Comparison of ENCODE assay signal across 32 cellular contexts in the genomic region with DNA sequence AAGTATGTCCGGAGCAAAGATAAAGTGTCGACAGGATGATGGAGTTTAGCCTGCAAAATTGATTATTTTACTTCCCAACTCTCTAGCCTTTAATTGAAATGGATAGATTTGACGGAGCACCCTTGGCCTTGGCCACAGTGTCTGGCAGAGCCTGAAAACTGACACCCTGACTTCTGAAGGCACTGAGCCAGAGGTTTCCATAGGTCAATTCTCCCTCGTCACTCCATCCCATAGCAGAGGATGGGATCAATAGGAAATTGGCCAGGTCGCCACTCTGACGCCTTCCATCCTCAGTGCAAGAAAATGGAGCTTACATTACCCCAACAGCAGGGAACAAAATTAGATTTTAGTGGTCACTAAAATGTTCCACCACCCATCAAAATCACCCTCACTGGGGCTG.
"Had no signal": no experiment of that assay in that cellular context is flagged by ENCODE, and none has a peak within 500 bp of the region (broad histone marks: within the 10 kb centered on the region; RNA-seq: fewer than 3 reads in every experiment).

No MANE protein-coding gene starts in this region.

- H3K4me1 Mint-ChIP-seq: activated B cell treated with CpG ODN at 0.5 μM for 24 hours; activated CD4-positive, alpha-beta memory T cell treated with anti-CD3 and anti-CD28 coated beads, Interleukin-2, amount 10 ng/mL, durations not matched to agents 7 days and 5 days; activated CD4-positive, alpha-beta T cell treated with anti-CD3 and anti-CD28 coated beads for 36 hours; activated CD4-positive, alpha-beta T cell treated with anti-CD3 and anti-CD28 coated beads, Interleukin-2, amount 10 ng/mL, durations not matched to agents 24 days and 14 days; activated CD4-positive, alpha-beta T cell treated with anti-CD3 and anti-CD28 coated beads, Interleukin-2, amount 10 ng/mL, durations not matched to agents 7 days and 5 days; activated CD8-positive, alpha-beta memory T cell treated with anti-CD3 and anti-CD28 coated beads, Interleukin-2, amount 10 ng/mL, durations not matched to agents 7 days and 5 days; T-cell; T-helper 17 cell had no signal

- H3K9me3 Mint-ChIP-seq: activated CD4-positive, alpha-beta T cell treated with anti-CD3 and anti-CD28 coated beads, Interleukin-2, amount 10 ng/mL, durations not matched to agents 24 days and 14 days; activated CD4-positive, alpha-beta T cell treated with anti-CD3 and anti-CD28 coated beads, Interleukin-2, amount 10 ng/mL, durations not matched to agents 7 days and 5 days; activated CD8-positive, alpha-beta T cell treated with anti-CD3 and anti-CD28 coated beads for 36 hours had no signal

- ATAC-seq: activated CD4-positive, alpha-beta T cell treated with anti-CD3 and anti-CD28 coated beads for 36 hours; activated CD4-positive, CD25-positive, alpha-beta regulatory T cell treated with anti-CD3 and anti-CD28 coated beads, Interleukin-2, amount 50 U/mL, for 24 hours; activated CD8-positive, alpha-beta memory T cell treated with anti-CD3 and anti-CD28 coated beads, Interleukin-2, amount 10 ng/mL, durations not matched to agents 7 days and 5 days; activated CD8-positive, alpha-beta T cell treated with anti-CD3 and anti-CD28 coated beads for 36 hours; activated CD8-positive, alpha-beta T cell treated with anti-CD3 and anti-CD28 coated beads, Interleukin-2, amount 10 ng/mL, durations not matched to agents 7 days and 5 days; T-cell; T-helper 17 cell had no signal

- H3K4me3 Mint-ChIP-seq: activated B cell treated with CpG ODN at 0.5 μM for 24 hours; activated CD4-positive, alpha-beta memory T cell treated with anti-CD3 and anti-CD28 coated beads for 36 hours; activated CD4-positive, alpha-beta memory T cell treated with anti-CD3 and anti-CD28 coated beads, Interleukin-2, amount 10 ng/mL, durations not matched to agents 7 days and 5 days; activated CD4-positive, alpha-beta T cell treated with anti-CD3 and anti-CD28 coated beads for 36 hours; activated CD4-positive, alpha-beta T cell treated with anti-CD3 and anti-CD28 coated beads, Interleukin-2, amount 10 ng/mL, durations not matched to agents 24 days and 14 days; activated CD4-positive, alpha-beta T cell treated with anti-CD3 and anti-CD28 coated beads, Interleukin-2, amount 10 ng/mL, durations not matched to agents 7 days and 5 days; activated CD8-positive, alpha-beta memory T cell treated with anti-CD3 and anti-CD28 coated beads, Interleukin-2, amount 10 ng/mL, durations not matched to agents 7 days and 5 days; activated CD8-positive, alpha-beta T cell treated with anti-CD3 and anti-CD28 coated beads for 36 hours; activated CD8-positive, alpha-beta T cell treated with anti-CD3 and anti-CD28 coated beads, Interleukin-2, amount 10 ng/mL, durations not matched to agents 7 days and 5 days; T-cell; T-helper 1 cell treated with Interleukin-12 subunit alpha and Interleukin-12 subunit beta and Interleukin-4 antibody, amounts not matched to agents 30 μg/mL and 1 μg/mL, for 36 hours; T-helper 17 cell; T-helper 2 cell treated with Interferon-gamma antibody and Interleukin-4, amounts not matched to agents 5 μg/mL and 100 μg/mL, for 36 hours had no signal

- H3K27me3 Mint-ChIP-seq: activated B cell treated with CpG ODN at 0.5 μM for 24 hours; activated CD4-positive, alpha-beta memory T cell treated with anti-CD3 and anti-CD28 coated beads for 36 hours; activated CD4-positive, alpha-beta memory T cell treated with anti-CD3 and anti-CD28 coated beads, Interleukin-2, amount 10 ng/mL, durations not matched to agents 7 days and 5 days; activated CD4-positive, alpha-beta T cell treated with anti-CD3 and anti-CD28 coated beads for 36 hours; activated CD4-positive, alpha-beta T cell treated with anti-CD3 and anti-CD28 coated beads, Interleukin-2, amount 10 ng/mL, durations not matched to agents 24 days and 14 days; activated CD4-positive, alpha-beta T cell treated with anti-CD3 and anti-CD28 coated beads, Interleukin-2, amount 10 ng/mL, durations not matched to agents 7 days and 5 days; activated CD8-positive, alpha-beta memory T cell treated with anti-CD3 and anti-CD28 coated beads, Interleukin-2, amount 10 ng/mL, durations not matched to agents 7 days and 5 days; activated CD8-positive, alpha-beta T cell treated with anti-CD3 and anti-CD28 coated beads for 36 hours; T-cell; T-helper 17 cell had no signal

- H3K36me3 ChIP-seq: WERI-Rb-1 had no signal

- H3K27ac Mint-ChIP-seq: activated B cell treated with CpG ODN at 0.5 μM for 24 hours; activated CD4-positive, alpha-beta memory T cell treated with anti-CD3 and anti-CD28 coated beads for 36 hours; activated CD4-positive, alpha-beta memory T cell treated with anti-CD3 and anti-CD28 coated beads, Interleukin-2, amount 10 ng/mL, durations not matched to agents 7 days and 5 days; activated CD4-positive, alpha-beta T cell treated with anti-CD3 and anti-CD28 coated beads for 36 hours; activated CD4-positive, alpha-beta T cell treated with anti-CD3 and anti-CD28 coated beads, Interleukin-2, amount 10 ng/mL, durations not matched to agents 24 days and 14 days; activated CD4-positive, alpha-beta T cell treated with anti-CD3 and anti-CD28 coated beads, Interleukin-2, amount 10 ng/mL, durations not matched to agents 7 days and 5 days; activated CD8-positive, alpha-beta memory T cell treated with anti-CD3 and anti-CD28 coated beads, Interleukin-2, amount 10 ng/mL, durations not matched to agents 7 days and 5 days; activated CD8-positive, alpha-beta T cell treated with anti-CD3 and anti-CD28 coated beads for 36 hours; activated CD8-positive, alpha-beta T cell treated with anti-CD3 and anti-CD28 coated beads, Interleukin-2, amount 10 ng/mL, durations not matched to agents 7 days and 5 days; T-cell; T-helper 1 cell treated with Interleukin-12 subunit alpha and Interleukin-12 subunit beta and Interleukin-4 antibody, amounts not matched to agents 30 μg/mL and 1 μg/mL, for 36 hours; T-helper 17 cell; T-helper 2 cell treated with Interferon-gamma antibody and Interleukin-4, amounts not matched to agents 5 μg/mL and 100 μg/mL, for 36 hours had no signal

- H3K27ac ChIP-seq: WERI-Rb-1 had no signal

- DNase-seq: activated B cell treated with CpG ODN at 0.5 μM for 24 hours; activated CD4-positive, alpha-beta memory T cell treated with anti-CD3 and anti-CD28 coated beads for 36 hours; activated CD4-positive, alpha-beta memory T cell treated with anti-CD3 and anti-CD28 coated beads, Interleukin-2, amount 10 ng/mL, durations not matched to agents 7 days and 5 days; activated CD4-positive, alpha-beta T cell treated with anti-CD3 and anti-CD28 coated beads for 1 hour; activated CD4-positive, alpha-beta T cell treated with anti-CD3 and anti-CD28 coated beads for 36 hours; activated CD4-positive, alpha-beta T cell treated with anti-CD3 and anti-CD28 coated beads for 4 hours; activated CD4-positive, alpha-beta T cell treated with anti-CD3 and anti-CD28 coated beads for 48 hours; activated CD4-positive, alpha-beta T cell treated with anti-CD3 and anti-CD28 coated beads, Interleukin-2, amount 10 ng/mL, durations not matched to agents 24 days and 14 days; activated CD4-positive, alpha-beta T cell treated with anti-CD3 and anti-CD28 coated beads, Interleukin-2, amount 10 ng/mL, durations not matched to agents 7 days and 5 days; activated CD4-positive, alpha-beta T cell treated with anti-CD3 and anti-CD28 coated beads, Interleukin-2, amount 50 U/mL, for 1 hour; activated CD4-positive, alpha-beta T cell treated with anti-CD3 and anti-CD28 coated beads, Interleukin-2, amount 50 U/mL, for 4 hours; activated CD4-positive, alpha-beta T cell treated with anti-CD3 and anti-CD28 coated beads, Interleukin-2, amount 50 U/mL, for 48 hours; activated CD4-positive, CD25-positive, alpha-beta regulatory T cell; activated CD4-positive, CD25-positive, alpha-beta regulatory T cell treated with anti-CD3 and anti-CD28 coated beads, Interleukin-2, amount 50 U/mL, for 72 hours; activated CD8-positive, alpha-beta memory T cell treated with anti-CD3 and anti-CD28 coated beads for 24 hours; activated CD8-positive, alpha-beta memory T cell treated with anti-CD3 and anti-CD28 coated beads, Interleukin-2, amount 10 ng/mL, durations not matched to agents 7 days and 5 days; activated CD8-positive, alpha-beta memory T cell treated with anti-CD3 and anti-CD28 coated beads, Interleukin-2, amount 50 U/mL, for 4 hours; activated CD8-positive, alpha-beta memory T cell treated with anti-CD3 and anti-CD28 coated beads, Interleukin-2, amount 50 U/mL, for 48 hours; activated CD8-positive, alpha-beta T cell treated with anti-CD3 and anti-CD28 coated beads for 36 hours; activated CD8-positive, alpha-beta T cell treated with anti-CD3 and anti-CD28 coated beads, Interleukin-2, amount 10 ng/mL, durations not matched to agents 7 days and 5 days; activated T-cell treated with anti-CD3 and anti-CD28 coated beads for 4 hours; activated T-cell treated with anti-CD3 and anti-CD28 coated beads, Interleukin-2, amount 50 U/mL, for 1 hour; T-cell; T-helper 1 cell; T-helper 17 cell; T-helper 2 cell; T-helper 9 cell; T1000; WERI-Rb-1 had no signal

- H3K36me3 Mint-ChIP-seq: activated CD4-positive, alpha-beta memory T cell treated with anti-CD3 and anti-CD28 coated beads for 36 hours; activated CD8-positive, alpha-beta memory T cell treated with anti-CD3 and anti-CD28 coated beads, Interleukin-2, amount 10 ng/mL, durations not matched to agents 7 days and 5 days; T-cell had no signal
